1 cellular context compared by ENCODE assay signal in genomic region chr17:64004903-64005733, GRCh38.
TF ChIP-seq lines count a peak whose summit lies in the region.

No MANE protein-coding gene starts in this region.

TF ChIP-seq in HCT116, 20 proteins besides CTCF, POLR2A, EP300 and RAD21 (continued from another document):
- TF ChIP-seq ZBTB33 (IDR thresholded peaks at IDR 0.05; ENCODE audit: extremely low read depth, insufficient replicate concordance, low read length) (no peak), SP1 (IDR thresholded peaks at IDR 0.05; ENCODE audit: low read depth) (no peak), MAX (IDR thresholded peaks at IDR 0.05) (no peak), CEBPB (IDR thresholded peaks at IDR 0.05; ENCODE audit: low read depth) (no peak), ZFX (IDR thresholded peaks at IDR 0.05) (no peak), YY1 (IDR thresholded peaks at IDR 0.05; ENCODE audit: extremely low read depth, insufficient replicate concordance, low read depth, low read length) (no peak), CBX3 (IDR thresholded peaks at IDR 0.05; ENCODE audit: low read depth) (no peak), TCF7L2 (IDR thresholded peaks at IDR 0.05; ENCODE audit: borderline replicate concordance, extremely low read depth, insufficient read depth, insufficient read length) (no peak), SRF (IDR thresholded peaks at IDR 0.05; ENCODE audit: low read depth) (no peak), EZH2phosphoT487 (IDR thresholded peaks at IDR 0.05; ENCODE audit: borderline replicate concordance) (no peak), JUND (IDR thresholded peaks at IDR 0.05) (no peak)
